27 cellular contexts compared by ENCODE assay signal in genomic region chr11:26916805-26917204, GRCh38.
"Had no signal": no experiment of that assay in that cellular context is flagged by ENCODE, and none has a peak within 500 bp of the region (broad histone marks: within the 10 kb centered on the region; RNA-seq: fewer than 3 reads in every experiment).

No MANE protein-coding gene starts in this region.

- H3K36me3 Mint-ChIP-seq: IgD-negative memory B cell had no signal

- H3K36me3 ChIP-seq: Peyer's patch, SJCRH30 had no signal

- ATAC-seq: K562, Right ventricle myocardium inferior, SK-N-SH treated with all-trans-retinoic acid at 6 μM for 48 hours had no signal

- H3K4me1 ChIP-seq: Peyer's patch, SJCRH30 had no signal

- H3K4me1 Mint-ChIP-seq: IgD-negative memory B cell had no signal

- DNase-seq: Kasumi-1, MV-4-11, NCI-H1092, NCI-H1105 treated with DMSO at 0.1 percent for 48 hours, NCI-H1417 treated with DMSO at 0.1 percent for 48 hours, NCI-H146, NCI-H1694 treated with DMSO at 0.1 percent for 48 hours, NCI-H1930, NCI-H2081, NCI-H2107, NCI-H2227 treated with DMSO at 0.1 percent for 48 hours, NCI-H446, NCI-H510A, NCI-H524 treated with DMSO at 0.1 percent for 48 hours, NCI-H69, NCI-H774, PC-9, Peyer's patch, SHP77 treated with DMSO at 0.1 percent for 48 hours, SJCRH30, T-helper 1 cell had no signal

- H3K27ac Mint-ChIP-seq: IgD-negative memory B cell had no signal

- H3K4me3 ChIP-seq: K562, PC-9, Peyer's patch, SJCRH30 had no signal

- H3K27me3 ChIP-seq: Peyer's patch, SJCRH30 had no signal

- H3K9me3 ChIP-seq: Peyer's patch, SJCRH30 had no signal

- H3K27ac ChIP-seq: HL-60, KMS-11, PC-9, Peyer's patch, SJCRH30 had no signal

- H3K27me3 Mint-ChIP-seq: IgD-negative memory B cell had no signal

- H3K4me3 Mint-ChIP-seq: IgD-negative memory B cell had no signal

- H2AFZ ChIP-seq: PC-9 had no signal

- H3K9ac ChIP-seq: KMS-11 had no signal

- H3K4me2 ChIP-seq: PC-9 had no signal
